25 cellular contexts compared by ENCODE assay signal in the genomic region with DNA sequence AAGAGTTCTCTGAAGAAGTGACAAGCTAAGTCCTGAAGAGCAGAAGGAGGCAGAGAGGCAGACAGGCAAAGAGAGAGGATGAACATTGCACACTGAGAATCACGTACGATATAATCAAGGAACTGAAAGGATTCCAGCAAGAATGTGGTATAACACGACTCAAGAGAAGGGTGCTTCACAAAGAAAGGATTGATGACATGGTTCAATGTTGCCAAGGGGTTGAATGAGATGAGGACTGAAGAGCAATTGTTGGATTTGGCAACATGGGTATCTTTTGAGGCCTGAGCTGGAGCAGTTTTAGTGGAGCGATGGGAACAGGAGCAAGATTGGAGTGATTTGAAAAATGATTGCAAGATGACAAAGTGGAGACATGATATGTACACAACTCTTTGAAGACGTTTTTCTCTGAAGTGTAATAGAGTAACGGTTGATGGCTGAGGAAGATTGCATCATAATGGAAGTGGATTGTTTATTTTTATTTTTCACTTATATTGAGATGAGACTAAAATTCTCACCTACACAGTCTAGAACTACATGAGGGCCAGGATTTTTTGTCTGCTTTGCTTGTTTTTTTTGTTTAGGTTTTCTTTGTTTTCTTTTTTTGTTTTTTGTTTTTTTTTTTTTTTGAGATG.
DNase-seq lines count a peak whose midpoint lies in the region; ATAC-seq, FAIRE-seq and TF ChIP-seq lines count a peak whose summit lies in the region.
"Had no signal": no experiment of that assay in that cellular context is flagged by ENCODE, and none has a peak within 500 bp of the region (broad histone marks: within the 10 kb centered on the region; RNA-seq: fewer than 3 reads in every experiment).

No MANE protein-coding gene starts in this region.

- CTCF ChIA-PET in HepG2 (lab: Yijun Ruan, JAX; ENCODE audit: low intra/inter-chr PET ratio, low total read pairs): no interaction called here

- H3K27me3 ChIP-seq in HepG2 (ENCODE audit: control insufficient read depth in 1 of 2, insufficient read depth in 2 of 2, low read length in 2 of 2) (no peaks in the 10 kb centered on the region), right lobe of liver (no peaks in the 10 kb centered on the region)
- H3K27me3 ChIP-seq: BE2C; BLaER1 treated with 17β-estradiol and CSF1 and Interleukin-3, amounts not matched to agents 10 nM and 100 nM had no signal

- TF ChIP-seq CTCF in HepG2 (CRISPR knock-in tag; IDR thresholded peaks at IDR 0.05) (no peak), right lobe of liver (IDR thresholded peaks at IDR 0.05) (no peak)

- TF ChIP-seq POLR2A in HepG2 (IDR thresholded peaks at IDR 0.05; ENCODE audit: insufficient read depth in 1 of 2, low read depth in 2 of 2, low read length in 2 of 2): no peak
- no peak for TF ChIP-seq POLR2A in right lobe of liver (IDR thresholded peaks at IDR 0.05)

- no peak overlapping the region for H3K4me3 ChIP-seq in HepG2 (replicated peaks in 1 of 3; ENCODE audit: insufficient read depth in 1 of 3, low read depth in 2 of 3, low read length in 3 of 3)
- H3K4me3 ChIP-seq in right lobe of liver: no peak overlapping the region
- H3K4me3 ChIP-seq: A549; BLaER1 treated with 17β-estradiol and CSF1 and Interleukin-3, amounts not matched to agents 10 nM and 100 nM; GM23248 had no signal

- no peak for TF ChIP-seq EP300 in HepG2 (IDR thresholded peaks at IDR 0.05; ENCODE audit: low read depth in 2 of 2, low read length in 2 of 2)
- no peak for TF ChIP-seq EP300 in HepG2 (CRISPR knock-in tag; IDR thresholded peaks at IDR 0.05; ENCODE audit: borderline replicate concordance)

- no TSS peak for BruUV-seq in HepG2 (replicated peaks; lab: Mats Ljungman, UMichigan)

- FAIRE-seq in HepG2 (lab: Jason Lieb, UNC): no peak
- FAIRE-seq: A549, G401.6, GM12892, GM19239 had no signal

- H3K4me1 ChIP-seq in HepG2 (ENCODE audit: insufficient read depth, low read length) (no peaks in the 10 kb centered on the region), right lobe of liver (no peaks in the 10 kb centered on the region)
- H3K4me1 ChIP-seq: A549, BE2C had no signal

- H2AFZ ChIP-seq in HepG2 (ENCODE audit: low read length): no peak overlapping the region
- H2AFZ ChIP-seq: GM23248 had no signal

- no peak overlapping the region for H3K27ac ChIP-seq in HepG2 (ENCODE audit: extremely low read length, insufficient read depth, low read length)
- H3K27ac ChIP-seq in right lobe of liver: no peak overlapping the region
- H3K27ac ChIP-seq: A549; BLaER1 treated with 17β-estradiol and CSF1 and Interleukin-3, amounts not matched to agents 10 nM and 100 nM; GM23248 had no signal

- no peaks in the 10 kb centered on the region for H4K20me1 ChIP-seq in HepG2 (ENCODE audit: insufficient read depth, low read length)
- H4K20me1 ChIP-seq: BLaER1 treated with 17β-estradiol and CSF1 and Interleukin-3, amounts not matched to agents 10 nM and 100 nM had no signal

- no peak for TF ChIP-seq RAD21 in HepG2 (CRISPR knock-in tag; IDR thresholded peaks at IDR 0.05)

- no peaks in the 10 kb centered on the region for H3K9me3 ChIP-seq in HepG2 (ENCODE audit: low read length)
- H3K9me3 ChIP-seq in right lobe of liver: no peaks in the 10 kb centered on the region
- H3K9me3 ChIP-seq: A549, BE2C had no signal

- H3K9ac ChIP-seq in HepG2 (ENCODE audit: insufficient read depth, low read depth, low read length): no peak overlapping the region
- H3K9ac ChIP-seq: BLaER1 treated with 17β-estradiol and CSF1 and Interleukin-3, amounts not matched to agents 10 nM and 100 nM; GM23248 had no signal

- no peak overlapping the region for H3K4me2 ChIP-seq in HepG2 (ENCODE audit: low read depth, low read length)
- H3K4me2 ChIP-seq: A549; BLaER1 treated with 17β-estradiol and CSF1 and Interleukin-3, amounts not matched to agents 10 nM and 100 nM had no signal

- no peaks in the 10 kb centered on the region for H3K79me2 ChIP-seq in HepG2 (ENCODE audit: insufficient read depth, low read length)

- H3K36me3 ChIP-seq in HepG2 (replicated peaks in 1 of 2; ENCODE audit: control insufficient read depth in 1 of 2, insufficient read depth in 2 of 2, low read length in 2 of 2) (no peaks in the 10 kb centered on the region), right lobe of liver (no peaks in the 10 kb centered on the region)
- H3K36me3 ChIP-seq: BE2C; BLaER1 treated with 17β-estradiol and CSF1 and Interleukin-3, amounts not matched to agents 10 nM and 100 nM had no signal

- no peak for ATAC-seq in HepG2
- ATAC-seq in right lobe of liver: no peak
- ATAC-seq: A549, HCT116 had no signal

- intact Hi-C loops in HepG2 (cut with micrococcal nuclease; ENCODE audit: unreplicated experiment) (no loop called here), right lobe of liver (cut with DNase I) (no loop called here)

- DNase-seq in HepG2 (ENCODE audit: low spot score): no peak
- no peak for DNase-seq in right lobe of liver
- peak; percentile 64 for DNase-seq in SK-MEL-5 (ENCODE audit: low read depth, low spot score)
- DNase-seq in medulla oblongata (ENCODE audit: extremely low spot score): peak; percentile 7
- DNase-seq in NCI-H2171 (lab: John Stamatoyannopoulos, UW): no peak
- DNase-seq in ureter (ENCODE audit: low spot score): no peak
- DNase-seq in RPMI8226: no peak
- DNase-seq: 8988T; ACHN; AML-193; BE2C; Calu3; CD4-positive, alpha-beta T cell; CD8-positive, alpha-beta memory T cell; COR-L47; DMS53; DND-41; GM23248; H9 had no signal

- 19% methylated on average over 6 of the region's 6 CpGs for WGBS in HepG2 (ENCODE audit: low lambda C conversion rate)
- WGBS in right lobe of liver (ENCODE audit: insufficient coverage, low coverage, low lambda C conversion rate, missing lambda C conversion rate): 74% methylated on average over 5 of the region's 6 CpGs

- POLR2A ChIA-PET in HepG2 (lab: Yijun Ruan, JAX): no interaction called here

- in situ Hi-C loops in HepG2 (cut with HindIII; ENCODE audit: extremely low pct_ligation_motif_present, low pct_unique_long_range_greater_than_20kb) (no loop called here), SK-MEL-5 (cut with HindIII; ENCODE audit: low pct_unique_long_range_greater_than_20kb, low sequenced_read_pairs) (no loop called here)

TF ChIP-seq in HepG2, 621 proteins besides CTCF, POLR2A, EP300 and RAD21:
- TF ChIP-seq ATF7 (IDR thresholded peaks at IDR 0.05) (0 out of 2 replicates have a peak, but pooled peaks have one; percentile 15), ATF7 (CRISPR knock-in tag; IDR thresholded peaks at IDR 0.05) (no peak), CEBPB (IDR thresholded peaks at IDR 0.05; ENCODE audit: borderline replicate concordance, low read depth, low read length) (0 out of 2 replicates have a peak, but pooled peaks have one; percentile 32), U2AF2 (IDR thresholded peaks at IDR 0.05; ENCODE audit: low read depth, low read length) (no peak), RAD51 (IDR thresholded peaks at IDR 0.05; ENCODE audit: borderline replicate concordance) (no peak), ZNF552 (CRISPR knock-in tag; IDR thresholded peaks at IDR 0.05; ENCODE audit: borderline replicate concordance) (no peak)

Comparison
In these comparisons a context has a peak if more than half of its experiments do, and no peak if none do; other contexts are left out.
1. DNase-seq: peak in SK-MEL-5 (single experiment) and medulla oblongata (single experiment); none in HepG2 (single experiment), right lobe of liver (0 of 3), NCI-H2171 (single experiment), ureter (single experiment) and RPMI8226 (single experiment).